1 cellular context compared by ENCODE assay signal in the genomic region with DNA sequence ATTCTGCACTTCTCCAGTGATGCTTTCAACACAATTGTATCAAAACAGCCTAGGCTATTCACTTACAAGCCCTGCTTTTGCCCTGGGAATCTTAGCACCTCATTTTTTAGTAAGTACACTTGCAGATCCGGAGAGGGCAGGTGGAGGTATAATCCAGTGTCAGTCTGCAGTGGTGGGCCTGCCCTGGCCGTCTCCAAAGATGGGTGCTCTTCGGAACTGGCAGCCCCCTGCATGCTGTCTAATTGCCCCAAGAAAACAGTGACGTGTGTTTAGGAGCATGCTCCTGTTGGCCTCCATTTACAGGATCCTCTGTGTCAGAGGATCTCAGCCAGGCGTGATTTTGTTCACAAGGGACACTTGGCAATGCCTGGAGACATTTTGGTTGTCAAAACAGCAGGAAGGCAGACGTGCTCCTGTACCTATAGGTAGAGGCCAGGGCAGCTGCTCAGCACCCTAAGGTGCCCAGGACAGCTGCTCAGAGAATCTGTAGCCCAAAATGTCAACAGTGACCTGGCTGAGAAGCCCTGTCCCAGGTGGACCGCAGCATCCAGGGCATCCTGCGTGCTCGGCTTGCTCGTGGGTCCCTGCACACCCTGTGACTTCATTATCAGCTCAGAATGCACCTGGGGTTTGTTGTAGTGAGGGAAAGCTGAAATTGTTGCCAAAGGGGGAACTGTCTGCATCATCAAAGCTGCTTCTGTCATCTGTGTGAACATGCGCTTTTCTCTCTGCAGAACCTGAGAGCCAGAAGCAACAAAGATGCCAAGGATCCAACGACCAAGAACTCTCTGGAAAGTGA.
TF ChIP-seq lines count a peak whose summit lies in the region.

No MANE protein-coding gene starts in this region.

TF ChIP-seq in SK-N-SH, 30 proteins besides CTCF, POLR2A, EP300 and RAD21 (continued from another document):
- TF ChIP-seq EZH2phosphoT487 (IDR thresholded peaks at IDR 0.05; ENCODE audit: borderline replicate concordance, low read depth) (no peak), YY1 (IDR thresholded peaks at IDR 0.05; ENCODE audit: low read depth) (no peak), FOXJ3 (CRISPR knock-in tag; IDR thresholded peaks at IDR 0.05) (no peak)
